In the genomic region with DNA sequence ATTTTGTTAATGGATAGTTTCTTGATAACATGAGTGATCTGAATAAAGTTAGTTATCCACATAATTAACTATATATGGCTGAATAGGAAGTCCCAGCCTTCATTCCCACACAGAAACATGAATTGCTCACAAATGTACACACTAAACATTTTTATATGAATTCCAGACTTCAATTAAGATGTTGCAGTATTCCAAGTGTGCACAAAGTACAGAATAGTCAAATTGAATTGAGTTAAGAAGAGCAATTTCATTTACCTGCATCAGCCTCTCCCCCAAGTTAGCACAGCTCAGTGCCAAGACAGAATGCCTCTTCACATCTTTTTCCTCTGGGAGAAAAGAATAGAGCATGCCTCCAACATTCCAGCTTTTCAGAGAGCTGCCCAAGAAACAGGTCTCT, we compare ENCODE assay signal across 13 cellular contexts.
A peak's percentile ranks its signal among the peaks of the same experiment; 100 is the strongest.
DNase-seq lines count a peak whose midpoint lies in the region; ATAC-seq and TF ChIP-seq lines count a peak whose summit lies in the region.
"Had no signal": no experiment of that assay in that cellular context is flagged by ENCODE, and none has a peak within 500 bp of the region (broad histone marks: within the 10 kb centered on the region; RNA-seq: fewer than 3 reads in every experiment).

No MANE protein-coding gene starts in this region.

- intact Hi-C loops in colonic mucosa (cut with DNase I) (no loop called here), natural killer cell (cut with micrococcal nuclease) (no loop called here)

- CTCF ChIA-PET in T-cell (lab: Charles Lee) = interaction anchor here in 1 of 2 donors (0.6 kb wide), 1 partner anchor 683 kb away, joined by 6 read pairs; no protein-coding TSS in a partner anchor

- H3K36me3 Mint-ChIP-seq in natural killer cell (no peaks in the 10 kb centered on the region), T-cell (peaks cover 7% of the 10 kb centered on the region)

- TF ChIP-seq CTCF in DND-41 (IDR thresholded peaks at IDR 0.05; ENCODE audit: borderline replicate concordance, extremely low read depth, low read length, poor library complexity, severe bottlenecking) (no peak), Loucy (conservative IDR thresholded peaks at IDR 0.05; ENCODE audit: low read length) (no peak), colonic mucosa (IDR thresholded peaks at IDR 0.05) (no peak), natural killer cell (IDR thresholded peaks at IDR 0.05) (no peak)

- no peaks in the 10 kb centered on the region for H3K9me2 ChIP-seq in Loucy (replicated peaks; ENCODE audit: low read depth, low read length)

- no peak overlapping the region for H3K4me3 Mint-ChIP-seq in natural killer cell
- no peak overlapping the region for H3K4me3 Mint-ChIP-seq in T-cell

- no peaks in the 10 kb centered on the region for H3K36me3 ChIP-seq in DND-41 (ENCODE audit: insufficient read depth, low read length)
- no peaks in the 10 kb centered on the region for H3K36me3 ChIP-seq in Loucy (ENCODE audit: insufficient read depth, low read length)
- H3K36me3 ChIP-seq in colonic mucosa = no peaks in the 10 kb centered on the region
- H3K36me3 ChIP-seq: BE2C, HAP-1 had no signal

- H3K4me2 ChIP-seq in DND-41 (ENCODE audit: insufficient read depth, low read length) (peak overlapping the region; percentile 69), Loucy (ENCODE audit: low read depth, low read length, poor library complexity, severe bottlenecking) (peak overlapping the region; percentile 8)
- H3K4me2 ChIP-seq: A549 had no signal

- H3K27ac Mint-ChIP-seq in natural killer cell (no peak overlapping the region), T-cell (no peak overlapping the region)

- no peaks in the 10 kb centered on the region for H3F3A ChIP-seq in Loucy (ENCODE audit: low read depth)

- peak overlapping the region; percentile 57 for H2AFZ ChIP-seq in DND-41 (ENCODE audit: low read depth, low read length)
- peak overlapping the region; percentile 80 for H2AFZ ChIP-seq in Loucy (ENCODE audit: low read length)

- DNase-seq in DND-41 (no peak), colonic mucosa (no peak), natural killer cell (no peak), SKM-1 (lab: John Stamatoyannopoulos, UW; ENCODE audit: unreplicated experiment) (no peak), T-cell (no peak)
- DNase-seq: BE2C, GOT3 had no signal

- ATAC-seq in DND-41 (ENCODE audit: insufficient read depth, low read depth) = no peak
- ATAC-seq in natural killer cell = no peak
- no peak for ATAC-seq in HG02588 (IDR thresholded peaks at IDR 0.05; ENCODE audit: unreplicated experiment)
- no peak for ATAC-seq in T-cell (replicated peaks in 1 of 4)
- ATAC-seq: A549, GM12878 had no signal

- H4K20me1 ChIP-seq in DND-41 (ENCODE audit: insufficient read depth, low read length) (no peaks in the 10 kb centered on the region), Loucy (ENCODE audit: insufficient read depth, low read length, poor library complexity, severe bottlenecking) (no peaks in the 10 kb centered on the region)

- no peaks in the 10 kb centered on the region for H3K9me3 Mint-ChIP-seq in natural killer cell
- peaks cover 0 to 6% (median 3%) of the 10 kb centered on the region in 3 donors for H3K9me3 Mint-ChIP-seq in T-cell

- peaks cover 6% of the 10 kb centered on the region for H3K9me3 ChIP-seq in DND-41 (ENCODE audit: insufficient read depth, low read length, severe bottlenecking)
- H3K9me3 ChIP-seq in Loucy (ENCODE audit: insufficient read depth, low read depth, low read length) = no peaks in the 10 kb centered on the region
- no peaks in the 10 kb centered on the region for H3K9me3 ChIP-seq in colonic mucosa
- H3K9me3 ChIP-seq: A549, BE2C, HAP-1 had no signal

- H3K4me3 ChIP-seq in DND-41 (ENCODE audit: low read depth in 1 of 2, low read length in 2 of 2) (peak overlapping the region; percentile 3 to 49; a peak in 2 of 4 replicates), Loucy (ENCODE audit: low read length, poor library complexity, severe bottlenecking) (no peak overlapping the region), colonic mucosa (no peak overlapping the region)
- H3K4me3 ChIP-seq: A549, GM12878, HAP-1 had no signal

- no peaks in the 10 kb centered on the region for H3K4me1 Mint-ChIP-seq in natural killer cell
- no peaks in the 10 kb centered on the region for H3K4me1 Mint-ChIP-seq in T-cell

- H3K27ac ChIP-seq in DND-41 (ENCODE audit: low read length) = peak overlapping the region; percentile 95
- peak overlapping the region; percentile 5 for H3K27ac ChIP-seq in colonic mucosa
- H3K27ac ChIP-seq: A549, HL-60 had no signal

- POLR2A ChIA-PET in T-cell (lab: Charles Lee) = no interaction called here

- no peaks in the 10 kb centered on the region for H3K27me3 ChIP-seq in DND-41 (ENCODE audit: insufficient read depth, low read length, poor library complexity)
- H3K27me3 ChIP-seq in Loucy (ENCODE audit: insufficient read depth, low read length, poor library complexity, severe bottlenecking) = no peaks in the 10 kb centered on the region
- no peaks in the 10 kb centered on the region for H3K27me3 ChIP-seq in colonic mucosa
- H3K27me3 ChIP-seq: BE2C had no signal

- H3K79me2 ChIP-seq in DND-41 (ENCODE audit: insufficient read depth, low read length) (peaks cover 5% of the 10 kb centered on the region; the same call in 1 of the 2 replicates), Loucy (ENCODE audit: insufficient read depth, low read length) (no peaks in the 10 kb centered on the region)

- H3K27me3 Mint-ChIP-seq in natural killer cell (ENCODE audit: low read depth in 2 of 2) (peaks cover 14 to 19% of the 10 kb centered on the region in 2 donors), T-cell (peaks cover 4 to 8% of the 10 kb centered on the region in 2 donors)

- peaks cover 55% of the 10 kb centered on the region for H3K4me1 ChIP-seq in DND-41 (ENCODE audit: insufficient read depth, low read length)
- H3K4me1 ChIP-seq in Loucy (ENCODE audit: insufficient read depth, low read length, poor library complexity, severe bottlenecking) = peaks cover 13% of the 10 kb centered on the region
- H3K4me1 ChIP-seq in colonic mucosa = no peaks in the 10 kb centered on the region
- H3K4me1 ChIP-seq: A549, BE2C, HAP-1 had no signal

- H3K9ac ChIP-seq in DND-41 (ENCODE audit: low read depth, low read length) (peak overlapping the region; percentile 52), Loucy (ENCODE audit: low read depth, low read length, poor library complexity, severe bottlenecking) (no peak overlapping the region), colonic mucosa (ENCODE audit: low read depth in 2 of 2, low read length in 2 of 2) (no peak overlapping the region)

Comparison
In these comparisons a context has a peak if more than half of its experiments do, and no peak if none do; other contexts are left out.
1. H3K4me3 ChIP-seq: peak in DND-41 (2 of 2); none in Loucy (single experiment) and colonic mucosa (single experiment).